7 cellular contexts compared by ENCODE assay signal in the genomic region with DNA sequence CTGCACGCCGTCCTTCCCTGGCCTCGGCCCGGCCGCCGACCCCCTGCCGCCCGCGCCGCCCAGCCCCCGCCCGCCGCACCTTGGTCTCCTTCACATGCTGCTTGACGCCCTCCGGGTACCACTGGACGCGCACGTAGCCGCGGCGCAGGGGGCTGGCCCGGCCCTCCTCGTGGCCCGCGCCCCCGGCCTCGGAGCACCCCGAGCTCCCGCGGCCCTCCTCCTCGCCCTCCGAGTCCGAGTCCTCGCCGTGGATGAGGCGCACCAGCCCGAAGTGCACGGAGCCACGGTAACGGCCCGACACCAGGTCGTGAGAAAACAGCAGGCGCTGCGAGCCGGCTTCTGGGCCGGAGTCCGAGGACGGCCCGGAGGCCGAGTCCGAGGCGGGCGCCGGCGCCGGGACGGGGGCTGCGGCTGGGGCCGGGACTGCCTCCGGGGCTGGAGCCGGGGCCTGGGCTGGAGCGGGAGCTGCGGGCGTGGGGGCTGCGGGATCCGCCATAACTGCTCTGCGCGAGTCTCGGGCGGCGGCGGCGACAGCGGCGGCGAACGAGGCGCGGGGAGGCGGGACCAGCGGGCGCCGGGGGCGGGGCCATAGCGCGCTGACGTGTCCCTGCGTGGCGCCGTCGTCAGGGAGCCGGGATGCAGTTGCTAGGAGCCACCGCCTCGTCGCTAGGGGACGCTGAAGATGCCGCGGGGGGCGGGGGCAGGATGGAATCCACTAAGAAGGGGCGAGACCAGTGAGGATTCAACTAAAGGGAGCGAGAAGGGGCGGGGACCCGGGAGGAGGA. TPM values are rescaled to one million over a fixed set of nuclear protein-coding genes. Genes with fewer than 3 reads are reported as not detected.
A peak's percentile ranks its signal among the peaks of the same experiment; 100 is the strongest.
DNase-seq lines count a peak whose midpoint lies in the region; ATAC-seq and TF ChIP-seq lines count a peak whose summit lies in the region.

A gene (minus strand): TSS at position 507 of the 785 bp plus-strand sequence. CDS start 11 bp downstream, at position 496.

- TF ChIP-seq CTCF in gastrocnemius medialis (IDR thresholded peaks at IDR 0.05 in 4 of 5, conservative IDR thresholded peaks at IDR 0.05 in 1 of 5), result peak in 4 of 5 experiments; percentile 22 to 53 (median 37)

- in situ Hi-C loops in gastrocnemius medialis (cut with MboI; ENCODE audit: low sequenced_read_pairs in 4 of 4), result no loop called here

- ATAC-seq in GM18498 (IDR thresholded peaks at IDR 0.05; ENCODE audit: unreplicated experiment) (peak; percentile 91), HG02885 (IDR thresholded peaks at IDR 0.05; ENCODE audit: poor library complexity, unreplicated experiment) (peak; percentile 95), gastrocnemius medialis (peak; percentile 88 to 90)

- H3K4me1 ChIP-seq in iPS DF 6.9 (ENCODE audit: control insufficient read depth, insufficient read depth, low read length), result peaks cover 6% of the 10 kb centered on the region; the same call in 1 of the 2 replicates
- peaks cover 25% of the 10 kb centered on the region in 2 donors for H3K4me1 ChIP-seq in gastrocnemius medialis

- H3K27me3 ChIP-seq in iPS DF 6.9 (ENCODE audit: control insufficient read depth, insufficient read depth, low read length) (no peaks in the 10 kb centered on the region), gastrocnemius medialis (no peaks in the 10 kb centered on the region)

- no CpG with 5 or more reads among the region's 103 CpGs for WGBS in iPS DF 6.9 (ENCODE audit: insufficient coverage, insufficient read length)

- H3K36me3 ChIP-seq in iPS DF 6.9 (ENCODE audit: control insufficient read depth, insufficient read depth, low read length), result no peaks in the 10 kb centered on the region
- no peaks in the 10 kb centered on the region for H3K36me3 ChIP-seq in gastrocnemius medialis

- intact Hi-C loops in gastrocnemius medialis (cut with DNase I; ENCODE audit: low total_unique reads), result loop anchor here (2.0 to 5.0 kb wide), 2 partner anchors 36 to 46 kb away; no protein-coding TSS in a partner anchor

- peak; percentile 91 for TF ChIP-seq POLR2A in gastrocnemius medialis (IDR thresholded peaks at IDR 0.05)

- H3K4me3 ChIP-seq in iPS DF 6.9 (ENCODE audit: low read length) (peak within 1 kb of the TSS; percentile 52), gastrocnemius medialis (peak within 1 kb of the TSS; percentile 74 to 96 (median 81))

- DNase-seq in NCI-H1930 (lab: John Stamatoyannopoulos, UW), result peak; percentile 93 to 95
- DNase-seq in T1000 (lab: John Stamatoyannopoulos, UW), result peak; percentile 88
- DNase-seq in astrocyte of the hippocampus (ENCODE audit: low read depth, low spot score), result peak; percentile 96
- peak; percentile 72 for DNase-seq in iPS DF 6.9 (ENCODE audit: low read depth, low spot score)
- peak; percentile 66 to 77 for DNase-seq in gastrocnemius medialis

- H3K27ac ChIP-seq in iPS DF 6.9 (ENCODE audit: low read length), result no peak within 1 kb of the TSS
- peak within 1 kb of the TSS; percentile 78 to 98 (median 88) for H3K27ac ChIP-seq in gastrocnemius medialis

- H3K9me3 ChIP-seq in iPS DF 6.9 (ENCODE audit: control insufficient read depth, insufficient read depth, low read length) (no peaks in the 10 kb centered on the region), gastrocnemius medialis (no peaks in the 10 kb centered on the region)

RNA-seq across cellular contexts. Expression of the gene that starts here (rescaled TPM):
- total RNA-seq in gastrocnemius medialis, result 10 to 100 TPM; 16.4 to 46.5 (median 32.4) TPM
